26 cellular contexts compared by ENCODE assay signal in the genomic region with DNA sequence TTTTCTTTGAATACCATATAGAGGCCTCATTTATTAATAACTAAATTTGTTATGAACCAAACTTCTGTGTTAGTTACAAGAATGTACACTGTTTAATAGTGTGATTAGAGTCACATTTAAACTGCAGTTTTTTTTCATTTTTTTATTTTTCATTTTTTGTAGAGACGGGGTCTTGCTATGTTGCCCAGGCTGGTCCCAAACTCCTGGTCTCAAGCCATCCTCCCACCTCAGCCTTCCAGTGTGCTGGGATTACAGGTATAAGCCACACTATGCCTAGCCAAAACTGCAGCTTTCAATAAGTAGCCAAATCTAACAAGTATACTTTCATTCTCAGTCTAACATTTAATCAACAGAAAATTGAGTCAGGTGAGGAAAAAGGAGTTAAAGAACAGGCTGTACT.
"Had no signal": no experiment of that assay in that cellular context is flagged by ENCODE, and none has a peak within 500 bp of the region (broad histone marks: within the 10 kb centered on the region; RNA-seq: fewer than 3 reads in every experiment).

No MANE protein-coding gene starts in this region.

- H3K9me3 ChIP-seq: esophagus squamous epithelium, gastrocnemius medialis, heart right ventricle, left lung, lower lobe of right lung, mucosa of descending colon had no signal

- DNase-seq: dermis blood vessel endothelial cell; dorsolateral prefrontal cortex; effector CD4-positive, alpha-beta T cell; effector memory CD8-positive, alpha-beta T cell; endodermal cell; esophagus squamous epithelium; foreskin fibroblast; gastrocnemius medialis; glutamatergic neuron; head of caudate nucleus; heart right ventricle; hippocampal formation; left cardiac atrium; left lung; left ventricle myocardium superior; lower lobe of right lung; mesenchymal stem cell; mucosa of descending colon; naive B cell; naive thymus-derived CD8-positive, alpha-beta T cell had no signal

- H3K27ac ChIP-seq: coronary artery, dorsolateral prefrontal cortex, epithelial cell of prostate, esophagus squamous epithelium, gastrocnemius medialis, heart right ventricle, left lung, lower lobe of right lung had no signal

- H3K4me3 ChIP-seq: coronary artery, dorsolateral prefrontal cortex, esophagus squamous epithelium, gastrocnemius medialis, heart right ventricle, left lung, lower lobe of right lung, mucosa of descending colon had no signal

- H3K36me3 ChIP-seq: esophagus squamous epithelium, gastrocnemius medialis, heart right ventricle, left lung, lower lobe of right lung had no signal

- FAIRE-seq: endometrium, islet of Langerhans, keratinocyte had no signal

- H3K4me1 ChIP-seq: esophagus squamous epithelium, gastrocnemius medialis, heart right ventricle, left lung, lower lobe of right lung had no signal

- ATAC-seq: effector memory CD8-positive, alpha-beta T cell; esophagus mucosa; gastrocnemius medialis; heart right ventricle; left cardiac atrium; left lung; left ventricle myocardium superior; lower lobe of right lung; mucosa of descending colon; naive thymus-derived CD8-positive, alpha-beta T cell had no signal
